In the genomic region with DNA sequence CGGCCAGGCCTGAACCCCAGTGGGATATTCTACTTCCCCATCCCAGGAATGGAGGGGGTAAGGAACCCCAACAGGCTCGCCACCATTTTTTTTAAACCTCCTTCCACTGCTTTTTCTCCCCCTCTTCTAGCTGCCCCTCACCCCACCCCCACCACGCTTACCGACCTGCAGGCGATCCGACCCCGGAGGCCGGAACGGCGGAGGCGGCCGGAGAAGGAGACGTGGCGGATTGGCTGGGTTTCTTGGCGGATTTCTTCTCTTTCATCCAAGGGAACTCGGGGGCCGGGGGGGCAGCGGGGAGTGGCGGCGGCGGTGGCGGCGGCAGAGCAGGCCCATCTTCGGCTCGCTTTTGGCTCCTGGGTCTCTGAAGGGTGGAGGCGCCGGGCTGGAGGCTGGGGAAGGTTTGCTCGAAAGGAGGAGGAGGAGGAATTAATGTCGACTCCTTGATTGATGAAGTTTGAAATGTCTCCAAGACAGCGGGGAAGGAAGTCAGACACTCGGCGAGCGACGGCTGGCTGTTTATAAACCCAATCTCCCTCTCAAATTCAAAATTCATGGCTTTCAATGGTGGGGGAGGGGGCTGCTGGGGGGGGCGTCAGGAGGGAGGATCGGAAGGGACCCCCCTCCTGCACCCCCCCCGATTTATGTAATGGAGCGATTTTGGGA, we compare ENCODE assay signal across 9 cellular contexts. TPM values are rescaled to one million over a fixed set of nuclear protein-coding genes. Genes with fewer than 3 reads are reported as not detected.
DNase-seq lines count a peak whose midpoint lies in the region; ATAC-seq, FAIRE-seq and TF ChIP-seq lines count a peak whose summit lies in the region.
"Had no signal": no experiment of that assay in that cellular context is flagged by ENCODE, and none has a peak within 500 bp of the region (broad histone marks: within the 10 kb centered on the region; RNA-seq: fewer than 3 reads in every experiment).

No MANE protein-coding gene starts in this region.

- peak; percentile 80 for FAIRE-seq in endothelial cell of umbilical vein (lab: Jason Lieb, UNC)

- intact Hi-C loops in activated B cell treated with CpG ODN at 0.5 μM for 24 hours (cut with micrococcal nuclease), result loop anchor here (5.0 kb wide), 1 partner anchor 1133 kb away; a partner anchor contains a TSS
- intact Hi-C loops in endothelial cell of umbilical vein (cut with micrococcal nuclease), result loop anchor here (1.0 to 2.0 kb wide), 4 partner anchors 9 to 36 kb away; no protein-coding TSS in a partner anchor
- intact Hi-C loops in upper lobe of right lung (cut with DNase I), result no loop called here

- H2AFZ ChIP-seq in endothelial cell of umbilical vein (ENCODE audit: low read depth, low read length), result no peak overlapping the region

- H3K9me1 ChIP-seq in endothelial cell of umbilical vein (replicated peaks; ENCODE audit: control insufficient read depth, extremely low read depth, insufficient read depth, low read length), result no peaks in the 10 kb centered on the region

- POLR2A ChIA-PET in activated B cell treated with CpG ODN at 0.5 μM for 24 hours (lab: Charles Lee) (interaction anchor here (0.6 to 1.5 kb wide), 4 partner anchors 32 to 777 kb away, joined by 3 to 4 read pairs (median 3); a partner anchor contains a TSS), endothelial cell of umbilical vein (lab: Charles Lee) (no interaction called here)

- peak; percentile 67 for DNase-seq in NK-92 treated with Interleukin-12 subunit alpha and Interleukin-12 subunit beta, amount 100 ng/mL, for 24 hours (lab: John Stamatoyannopoulos, UW)
- DNase-seq in NK-92 (lab: John Stamatoyannopoulos, UW; ENCODE audit: unreplicated experiment), result no peak
- no peak for DNase-seq in activated B cell treated with CpG ODN at 0.5 μM for 24 hours
- DNase-seq in endothelial cell of umbilical vein (ENCODE audit: low read depth, low spot score), result peak; percentile 87
- peak; percentile 11 for DNase-seq in naive B cell
- DNase-seq in upper lobe of right lung, result peak; percentile 81

- CTCF ChIA-PET in activated B cell treated with CpG ODN at 0.5 μM for 24 hours (lab: Charles Lee) (no interaction called here), endothelial cell of umbilical vein (lab: Charles Lee) (interaction anchor here (1.0 to 1.9 kb wide), 4 partner anchors 11 to 329 kb away, joined by 4 to 6 read pairs (median 4); no protein-coding TSS in a partner anchor)

- H3K79me2 ChIP-seq in endothelial cell of umbilical vein (ENCODE audit: control insufficient read depth, insufficient read depth, low read length), result peaks cover 54% of the 10 kb centered on the region

- H3K27ac Mint-ChIP-seq in activated B cell treated with CpG ODN at 0.5 μM for 24 hours (peak overlapping the region; percentile 82), naive B cell (peak overlapping the region in 2 of 6 donors; percentile 37 to 65)

- H3K36me3 Mint-ChIP-seq in activated B cell treated with CpG ODN at 0.5 μM for 24 hours (ENCODE audit: low read depth) (peaks cover 5% of the 10 kb centered on the region), naive B cell (peaks cover 4 to 17% of the 10 kb centered on the region in 2 donors)

- H4K20me1 ChIP-seq in endothelial cell of umbilical vein (replicated peaks; ENCODE audit: control insufficient read depth, extremely low read depth, insufficient read depth, low read length), result no peaks in the 10 kb centered on the region

- H3K9me3 Mint-ChIP-seq in activated B cell treated with CpG ODN at 0.5 μM for 24 hours (no peaks in the 10 kb centered on the region), naive B cell (no peaks in the 10 kb centered on the region)

- H3K27me3 Mint-ChIP-seq in activated B cell treated with CpG ODN at 0.5 μM for 24 hours, result peaks cover 37% of the 10 kb centered on the region
- peaks cover 67 to 72% (median 70%) of the 10 kb centered on the region in 3 donors for H3K27me3 Mint-ChIP-seq in naive B cell

- peak overlapping the region; percentile 78 for H3K4me2 ChIP-seq in endothelial cell of umbilical vein (ENCODE audit: insufficient read depth, low read length)

- H3K36me3 ChIP-seq in endothelial cell of umbilical vein (ENCODE audit: control insufficient read depth in 2 of 2, extremely low read depth in 1 of 2, insufficient read depth in 2 of 2, low read length in 2 of 2) (no peaks in the 10 kb centered on the region), upper lobe of right lung (no peaks in the 10 kb centered on the region)

- peak overlapping the region; percentile 77 for H3K27ac ChIP-seq in endothelial cell of umbilical vein (ENCODE audit: insufficient read depth, low read depth, low read length)
- H3K27ac ChIP-seq in upper lobe of right lung, result peak overlapping the region; percentile 89
- H3K27ac ChIP-seq: C4-2B had no signal

- H3K4me3 Mint-ChIP-seq in activated B cell treated with CpG ODN at 0.5 μM for 24 hours (peak overlapping the region; percentile 88), naive B cell (peak overlapping the region; percentile 85 to 97 (median 96))

- dilution Hi-C loops in endothelial cell of umbilical vein (cut with MboI; ENCODE audit: extremely low pct_ligation_motif_present, low sequenced_read_pairs), result no loop called here

- peak; percentile 19 for TF ChIP-seq POLR2A in endothelial cell of umbilical vein (IDR thresholded peaks at IDR 0.05; ENCODE audit: low read depth, low read length)

- H3K9me3 ChIP-seq in endothelial cell of umbilical vein (replicated peaks; ENCODE audit: control insufficient read depth, insufficient read depth, low read length) (no peaks in the 10 kb centered on the region), upper lobe of right lung (no peaks in the 10 kb centered on the region)

- ATAC-seq in activated B cell treated with CpG ODN at 0.5 μM for 24 hours (ENCODE audit: low read depth) (no peak), naive B cell (ENCODE audit: low read depth in 2 of 2) (no peak), upper lobe of right lung (peak; percentile 59), HG03108 (IDR thresholded peaks at IDR 0.05; ENCODE audit: unreplicated experiment) (no peak), GM19467 (IDR thresholded peaks at IDR 0.05; ENCODE audit: unreplicated experiment) (no peak)

- H3K4me3 ChIP-seq in endothelial cell of umbilical vein (replicated peaks in 1 of 3; ENCODE audit: insufficient read depth in 1 of 3, low read depth in 1 of 3, low read length in 3 of 3) (peak overlapping the region; percentile 88 to 99 (median 97)), upper lobe of right lung (peak overlapping the region; percentile 62)

- H3K4me1 ChIP-seq in endothelial cell of umbilical vein (ENCODE audit: control insufficient read depth, extremely low read depth, insufficient read depth, low read length) (peaks cover 49% of the 10 kb centered on the region), upper lobe of right lung (peaks cover 8% of the 10 kb centered on the region)

- TSS peak; percentile 23 for BruUV-seq in endothelial cell of umbilical vein (replicated peaks; lab: Mats Ljungman, UMichigan)

- no peak for TF ChIP-seq CTCF in activated B cell treated with CpG ODN at 0.5 μM for 24 hours (IDR thresholded peaks at IDR 0.05)
- TF ChIP-seq CTCF in endothelial cell of umbilical vein (IDR thresholded peaks at IDR 0.05; ENCODE audit: extremely low read depth in 1 of 2, insufficient read depth in 1 of 2, low read depth in 1 of 2, low read length in 2 of 2), result no peak
- TF ChIP-seq CTCF in upper lobe of right lung (IDR thresholded peaks at IDR 0.05), result no peak

- peak overlapping the region; percentile 91 for H3K9ac ChIP-seq in endothelial cell of umbilical vein (replicated peaks; ENCODE audit: extremely low read depth, insufficient read depth, low read length)

- H3K4me1 Mint-ChIP-seq in activated B cell treated with CpG ODN at 0.5 μM for 24 hours (peaks cover 40% of the 10 kb centered on the region), naive B cell (peaks cover 29 to 59% (median 45%) of the 10 kb centered on the region in 3 donors)

- H3K27me3 ChIP-seq in endothelial cell of umbilical vein (ENCODE audit: control insufficient read depth in 2 of 2, insufficient read depth in 2 of 2, low read length in 2 of 2) (no peaks in the 10 kb centered on the region), upper lobe of right lung (peaks cover 68% of the 10 kb centered on the region)

RNA-seq across cellular contexts. Expression of a gene that starts 0.4 kb away (rescaled TPM):
- total RNA-seq in activated B cell treated with CpG ODN at 0.5 μM for 24 hours (2.2 and 2.9 TPM in 2 replicates), endothelial cell of umbilical vein (21.5 and 23.3 TPM in 2 replicates), upper lobe of right lung (11.0 TPM)
- polyA plus RNA-seq in endothelial cell of umbilical vein (14.1 and 16.8 TPM in 2 replicates), naive B cell (ENCODE audit: low read depth in 6 of 6) (1 to 10 TPM; 2.3 to 9.3 (median 5.5) TPM)
- polyA plus RNA-seq in endothelial cell of umbilical vein (2011; cell fraction: cytosol; rRNA removed), result 6.8 and 8.4 TPM in 2 replicates
- 12.1 and 13.9 TPM in 2 replicates for polyA plus RNA-seq in endothelial cell of umbilical vein (2011; cell fraction: nucleus; rRNA removed)
- 12.0 and 12.5 TPM in 2 replicates for polyA plus RNA-seq in endothelial cell of umbilical vein (2012)
- polyA minus RNA-seq in endothelial cell of umbilical vein, result 3.1 and 3.5 TPM in 2 replicates
- not detected for polyA minus RNA-seq in endothelial cell of umbilical vein (2011; cell fraction: cytosol; rRNA and poly(A)+ RNA removed)
- 4.9 and 5.0 TPM in 2 replicates for polyA minus RNA-seq in endothelial cell of umbilical vein (2011; cell fraction: nucleus; rRNA and poly(A)+ RNA removed)

RNA-seq across cellular contexts. Expression of a gene that starts 13.7 kb away (rescaled TPM):
- total RNA-seq in activated B cell treated with CpG ODN at 0.5 μM for 24 hours (not detected in 2 replicates), endothelial cell of umbilical vein (not detected in 2 replicates), upper lobe of right lung (not detected)
- polyA plus RNA-seq in endothelial cell of umbilical vein (not detected in 2 replicates), naive B cell (ENCODE audit: low read depth in 6 of 6) (not detected)
- not detected in 2 replicates for polyA plus RNA-seq in endothelial cell of umbilical vein (2011; cell fraction: cytosol; rRNA removed)
- not detected in 2 replicates for polyA plus RNA-seq in endothelial cell of umbilical vein (2011; cell fraction: nucleus; rRNA removed)
- polyA plus RNA-seq in endothelial cell of umbilical vein (2012), result not detected in 2 replicates
- not detected in 2 replicates for polyA minus RNA-seq in endothelial cell of umbilical vein
- not detected for polyA minus RNA-seq in endothelial cell of umbilical vein (2011; cell fraction: cytosol; rRNA and poly(A)+ RNA removed)
- 0.19 TPM in 1 of 2 replicates, not detected in the other for polyA minus RNA-seq in endothelial cell of umbilical vein (2011; cell fraction: nucleus; rRNA and poly(A)+ RNA removed)

RNA-seq across cellular contexts. Expression of a gene that starts 33.7 kb away (rescaled TPM):
- 0.88 and 1.4 TPM in 2 replicates for total RNA-seq in activated B cell treated with CpG ODN at 0.5 μM for 24 hours
- 11.2 and 13.1 TPM in 2 replicates for total RNA-seq in endothelial cell of umbilical vein
- polyA plus RNA-seq in endothelial cell of umbilical vein, result 4.6 and 5.4 TPM in 2 replicates
- polyA plus RNA-seq in endothelial cell of umbilical vein (2011; cell fraction: cytosol; rRNA removed), result 2.5 and 3.3 TPM in 2 replicates
- 13.6 and 14.6 TPM in 2 replicates for polyA plus RNA-seq in endothelial cell of umbilical vein (2011; cell fraction: nucleus; rRNA removed)
- 5.2 and 5.6 TPM in 2 replicates for polyA plus RNA-seq in endothelial cell of umbilical vein (2012)
- polyA minus RNA-seq in endothelial cell of umbilical vein, result 3.6 and 4.6 TPM in 2 replicates
- polyA minus RNA-seq in endothelial cell of umbilical vein (2011; cell fraction: cytosol; rRNA and poly(A)+ RNA removed), result 0.51 TPM
- polyA minus RNA-seq in endothelial cell of umbilical vein (2011; cell fraction: nucleus; rRNA and poly(A)+ RNA removed), result 8.2 and 8.8 TPM in 2 replicates
- under 1 TPM in 2 of 6 donors, not detected in 4; 0.07 to 0.25 TPM for polyA plus RNA-seq in naive B cell (ENCODE audit: low read depth in 6 of 6)
- total RNA-seq in upper lobe of right lung, result 4.9 TPM

RNA-seq across cellular contexts. Expression of a gene that starts 45.6 kb away (rescaled TPM):
- 1.4 and 2.6 TPM in 2 replicates for total RNA-seq in activated B cell treated with CpG ODN at 0.5 μM for 24 hours
- total RNA-seq in endothelial cell of umbilical vein, result 45.0 and 56.6 TPM in 2 replicates
- 29.6 and 33.0 TPM in 2 replicates for polyA plus RNA-seq in endothelial cell of umbilical vein
- polyA plus RNA-seq in endothelial cell of umbilical vein (2011; cell fraction: cytosol; rRNA removed), result 7.9 and 11.6 TPM in 2 replicates
- 81.4 and 85.1 TPM in 2 replicates for polyA plus RNA-seq in endothelial cell of umbilical vein (2011; cell fraction: nucleus; rRNA removed)
- polyA plus RNA-seq in endothelial cell of umbilical vein (2012), result 19.0 and 19.8 TPM in 2 replicates
- polyA minus RNA-seq in endothelial cell of umbilical vein, result 7.7 and 13.3 TPM in 2 replicates
- polyA minus RNA-seq in endothelial cell of umbilical vein (2011; cell fraction: cytosol; rRNA and poly(A)+ RNA removed), result 1.3 TPM
- 18.1 and 32.3 TPM in 2 replicates for polyA minus RNA-seq in endothelial cell of umbilical vein (2011; cell fraction: nucleus; rRNA and poly(A)+ RNA removed)
- under 1 TPM in 1 of 6 donors, not detected in 5; 0.05 TPM for polyA plus RNA-seq in naive B cell (ENCODE audit: low read depth in 6 of 6)
- 13.3 TPM for total RNA-seq in upper lobe of right lung

RNA-seq across cellular contexts. Expression of a gene that starts 49.1 kb away (rescaled TPM):
- total RNA-seq in activated B cell treated with CpG ODN at 0.5 μM for 24 hours (not detected in 2 replicates), endothelial cell of umbilical vein (7.3 and 8.5 TPM in 2 replicates), upper lobe of right lung (4.4 TPM)
- polyA plus RNA-seq in endothelial cell of umbilical vein (2.0 and 2.6 TPM in 2 replicates), naive B cell (ENCODE audit: low read depth in 6 of 6) (not detected)
- polyA plus RNA-seq in endothelial cell of umbilical vein (2011; cell fraction: cytosol; rRNA removed), result 1.0 and 1.1 TPM in 2 replicates
- polyA plus RNA-seq in endothelial cell of umbilical vein (2011; cell fraction: nucleus; rRNA removed), result 13.1 and 13.2 TPM in 2 replicates
- polyA plus RNA-seq in endothelial cell of umbilical vein (2012), result 3.3 and 3.5 TPM in 2 replicates
- polyA minus RNA-seq in endothelial cell of umbilical vein, result 0.57 and 0.58 TPM in 2 replicates
- 0.82 TPM for polyA minus RNA-seq in endothelial cell of umbilical vein (2011; cell fraction: cytosol; rRNA and poly(A)+ RNA removed)
- polyA minus RNA-seq in endothelial cell of umbilical vein (2011; cell fraction: nucleus; rRNA and poly(A)+ RNA removed), result 2.5 and 2.6 TPM in 2 replicates

Comparison
In these comparisons a context has a peak if more than half of its experiments do, and no peak if none do; other contexts are left out.
1. DNase-seq: peak in NK-92 treated with Interleukin-12 subunit alpha and Interleukin-12 subunit beta, amount 100 ng/mL, for 24 hours (single experiment), endothelial cell of umbilical vein (single experiment), naive B cell (single experiment) and upper lobe of right lung (single experiment); none in NK-92 (single experiment) and activated B cell treated with CpG ODN at 0.5 μM for 24 hours (single experiment).